Comparison of ENCODE assay signal across 11 cellular contexts in genomic region chr11:2447253-2447950, GRCh38.
DNase-seq lines count a peak whose midpoint lies in the region; ATAC-seq and TF ChIP-seq lines count a peak whose summit lies in the region.
"Had no signal": no experiment of that assay in that cellular context is flagged by ENCODE, and none has a peak within 500 bp of the region (broad histone marks: within the 10 kb centered on the region; RNA-seq: fewer than 3 reads in every experiment).

No MANE protein-coding gene starts in this region.

- no peaks in the 10 kb centered on the region for H3K36me3 ChIP-seq in WERI-Rb-1

- H3K27ac Mint-ChIP-seq in activated T-cell treated with anti-CD3 and anti-CD28 coated beads, Interleukin-2, amount 50 U/mL, for 24 hours = peak overlapping the region; percentile 44
- peak overlapping the region; percentile 86 for H3K27ac Mint-ChIP-seq in dendritic cell treated with granulocyte-macrophage colony-stimulating factor and Interleukin-4, amounts not matched to agents 40 ng/mL and 50 ng/mL, for 4 days
- H3K27ac Mint-ChIP-seq in stimulated activated naive CD8-positive, alpha-beta T cell treated with anti-CD3 and anti-CD28 coated beads, Interleukin-15, amount 100 ng/mL, for 72 hours = peak overlapping the region; percentile 19 to 67

- ATAC-seq in stimulated activated naive CD8-positive, alpha-beta T cell treated with anti-CD3 and anti-CD28 coated beads, Interleukin-15, amount 100 ng/mL, for 72 hours = no peak

- H3K36me3 Mint-ChIP-seq in activated T-cell treated with anti-CD3 and anti-CD28 coated beads, Interleukin-2, amount 50 U/mL, for 24 hours (ENCODE audit: low read depth) = no peaks in the 10 kb centered on the region
- H3K36me3 Mint-ChIP-seq in dendritic cell treated with granulocyte-macrophage colony-stimulating factor and Interleukin-4, amounts not matched to agents 40 ng/mL and 50 ng/mL, for 4 days (ENCODE audit: low read depth) = peaks cover 56% of the 10 kb centered on the region

- H3K27me3 ChIP-seq in WERI-Rb-1 (ENCODE audit: insufficient read depth, low read depth, severe bottlenecking) = peaks cover 90% of the 10 kb centered on the region

- H3K4me1 Mint-ChIP-seq in activated T-cell treated with anti-CD3 and anti-CD28 coated beads, Interleukin-2, amount 50 U/mL, for 24 hours (ENCODE audit: low read depth) = peaks cover 35% of the 10 kb centered on the region
- H3K4me1 Mint-ChIP-seq in dendritic cell treated with granulocyte-macrophage colony-stimulating factor and Interleukin-4, amounts not matched to agents 40 ng/mL and 50 ng/mL, for 4 days (ENCODE audit: low read depth) = peaks cover 56% of the 10 kb centered on the region
- H3K4me1 Mint-ChIP-seq in stimulated activated naive CD8-positive, alpha-beta T cell treated with anti-CD3 and anti-CD28 coated beads, Interleukin-15, amount 100 ng/mL, for 72 hours = peaks cover 51% of the 10 kb centered on the region

- H3K9me3 Mint-ChIP-seq in activated T-cell treated with anti-CD3 and anti-CD28 coated beads, Interleukin-2, amount 50 U/mL, for 24 hours = no peaks in the 10 kb centered on the region
- H3K9me3 Mint-ChIP-seq in dendritic cell treated with granulocyte-macrophage colony-stimulating factor and Interleukin-4, amounts not matched to agents 40 ng/mL and 50 ng/mL, for 4 days = no peaks in the 10 kb centered on the region
- no peaks in the 10 kb centered on the region for H3K9me3 Mint-ChIP-seq in stimulated activated naive CD8-positive, alpha-beta T cell treated with anti-CD3 and anti-CD28 coated beads, Interleukin-15, amount 100 ng/mL, for 72 hours

- peaks cover 4% of the 10 kb centered on the region for H3K9me3 ChIP-seq in WERI-Rb-1 (ENCODE audit: severe bottlenecking)

- no peak overlapping the region for H3K4me3 ChIP-seq in WERI-Rb-1 (ENCODE audit: low read depth, low read length)

- peak overlapping the region; percentile 83 for H3K4me3 Mint-ChIP-seq in activated T-cell treated with anti-CD3 and anti-CD28 coated beads, Interleukin-2, amount 50 U/mL, for 24 hours
- peak overlapping the region; percentile 93 for H3K4me3 Mint-ChIP-seq in dendritic cell treated with granulocyte-macrophage colony-stimulating factor and Interleukin-4, amounts not matched to agents 40 ng/mL and 50 ng/mL, for 4 days
- H3K4me3 Mint-ChIP-seq in stimulated activated naive CD8-positive, alpha-beta T cell treated with anti-CD3 and anti-CD28 coated beads, Interleukin-15, amount 100 ng/mL, for 72 hours = peak overlapping the region; percentile 90 to 96

- peaks cover 4% of the 10 kb centered on the region for H3K27me3 Mint-ChIP-seq in activated T-cell treated with anti-CD3 and anti-CD28 coated beads, Interleukin-2, amount 50 U/mL, for 24 hours
- peaks cover 14% of the 10 kb centered on the region for H3K27me3 Mint-ChIP-seq in dendritic cell treated with granulocyte-macrophage colony-stimulating factor and Interleukin-4, amounts not matched to agents 40 ng/mL and 50 ng/mL, for 4 days
- H3K27me3 Mint-ChIP-seq in stimulated activated naive CD8-positive, alpha-beta T cell treated with anti-CD3 and anti-CD28 coated beads, Interleukin-15, amount 100 ng/mL, for 72 hours = no peaks in the 10 kb centered on the region

- intact Hi-C loops in dendritic cell treated with granulocyte-macrophage colony-stimulating factor and Interleukin-4, amounts not matched to agents 40 ng/mL and 50 ng/mL, for 4 days (cut with micrococcal nuclease) = loop anchor here (5.0 kb wide), 3 partner anchors 40 to 445 kb away; no protein-coding TSS in a partner anchor

- no peak for DNase-seq in activated T-cell treated with anti-CD3 and anti-CD28 coated beads, Interleukin-2, amount 50 U/mL, for 24 hours
- no peak for DNase-seq in activated T-cell treated with anti-CD3 and anti-CD28 coated beads, Interleukin-2, amount 50 U/mL, for 1 hour
- DNase-seq in SKM-1 treated with dmso at 0.1 percent for 144 hours (lab: John Stamatoyannopoulos, UW; ENCODE audit: unreplicated experiment) (peak; percentile 61), COR-L47 (lab: John Stamatoyannopoulos, UW) (no peak), WERI-Rb-1 (no peak), NCI-H226 (no peak)
- DNase-seq in stimulated activated naive CD8-positive, alpha-beta T cell treated with anti-CD3 and anti-CD28 coated beads, Interleukin-15, amount 100 ng/mL, for 72 hours = no peak
- DNase-seq: NCI-H2081 treated with DMSO at 0.1 percent for 48 hours, small intestine had no signal

- TF ChIP-seq CTCF in WERI-Rb-1 (IDR thresholded peaks at IDR 0.05; ENCODE audit: low read depth, low read length) = no peak

- H3K27ac ChIP-seq in WERI-Rb-1 = no peak overlapping the region
- H3K27ac ChIP-seq: VCaP had no signal
